16 cellular contexts compared by ENCODE assay signal in genomic region chr1:194151056-194151455, GRCh38.
DNase-seq lines count a peak whose midpoint lies in the region; ATAC-seq and TF ChIP-seq lines count a peak whose summit lies in the region.
"Had no signal": no experiment of that assay in that cellular context is flagged by ENCODE, and none has a peak within 500 bp of the region (broad histone marks: within the 10 kb centered on the region; RNA-seq: fewer than 3 reads in every experiment).

No MANE protein-coding gene starts in this region.

- H3K27me3 Mint-ChIP-seq in activated naive CD4-positive, alpha-beta T cell treated with anti-CD3 and anti-CD28 coated beads, Interleukin-2, amount 50 U/mL, for 24 hours: no peaks in the 10 kb centered on the region
- H3K27me3 Mint-ChIP-seq in activated CD8-positive, alpha-beta T cell treated with anti-CD3 and anti-CD28 coated beads, Interleukin-2, amount 10 ng/mL, durations not matched to agents 7 days and 5 days (ENCODE audit: low read depth): no peaks in the 10 kb centered on the region
- H3K27me3 Mint-ChIP-seq in nephron progenitor cell (ENCODE audit: low read depth, poor library complexity): no peaks in the 10 kb centered on the region

- CTCF ChIA-PET in activated CD8-positive, alpha-beta T cell treated with anti-CD3 and anti-CD28 coated beads, Interleukin-2, amount 10 ng/mL, durations not matched to agents 7 days and 5 days (lab: Charles Lee): no interaction called here

- H3K27ac Mint-ChIP-seq in activated naive CD4-positive, alpha-beta T cell treated with anti-CD3 and anti-CD28 coated beads, Interleukin-2, amount 50 U/mL, for 24 hours: peak overlapping the region; percentile 92
- H3K27ac Mint-ChIP-seq in activated naive CD4-positive, alpha-beta T cell treated with anti-CD3 and anti-CD28 coated beads, Interleukin-2, amount 50 U/mL, for 72 hours: peak overlapping the region in 1 of 2 donors; percentile 15
- H3K27ac Mint-ChIP-seq in activated CD8-positive, alpha-beta T cell treated with anti-CD3 and anti-CD28 coated beads, Interleukin-2, amount 10 ng/mL, durations not matched to agents 7 days and 5 days: peak overlapping the region; percentile 67
- no peak overlapping the region for H3K27ac Mint-ChIP-seq in stimulated activated effector memory CD8-positive, alpha-beta T cell treated with anti-CD3 and anti-CD28 coated beads, Interleukin-12 subunit alpha, Interleukin-12 subunit beta, amount 100 ng/mL, for 72 hours
- no peak overlapping the region for H3K27ac Mint-ChIP-seq in nephron progenitor cell

- POLR2A ChIA-PET in activated CD8-positive, alpha-beta T cell treated with anti-CD3 and anti-CD28 coated beads, Interleukin-2, amount 10 ng/mL, durations not matched to agents 7 days and 5 days (lab: Charles Lee): no interaction called here

- H3K4me3 ChIP-seq in adrenal gland: no peak overlapping the region
- no peak overlapping the region for H3K4me3 ChIP-seq in MG63
- H3K4me3 ChIP-seq: right atrium auricular region, SJCRH30, suprapubic skin had no signal

- H3K4me3 Mint-ChIP-seq in activated naive CD4-positive, alpha-beta T cell treated with anti-CD3 and anti-CD28 coated beads, Interleukin-2, amount 50 U/mL, for 24 hours: peak overlapping the region; percentile 80
- peak overlapping the region; percentile 60 for H3K4me3 Mint-ChIP-seq in activated CD8-positive, alpha-beta T cell treated with anti-CD3 and anti-CD28 coated beads, Interleukin-2, amount 10 ng/mL, durations not matched to agents 7 days and 5 days
- H3K4me3 Mint-ChIP-seq in stimulated activated effector memory CD8-positive, alpha-beta T cell treated with anti-CD3 and anti-CD28 coated beads, Interleukin-12 subunit alpha, Interleukin-12 subunit beta, amount 100 ng/mL, for 72 hours: peak overlapping the region; percentile 30
- no peak overlapping the region for H3K4me3 Mint-ChIP-seq in nephron progenitor cell

- no peak for TF ChIP-seq POLR2A in adrenal gland (IDR thresholded peaks at IDR 0.05)

- H3K36me3 ChIP-seq in adrenal gland (replicated peaks in 1 of 2) (no peaks in the 10 kb centered on the region), MG63 (no peaks in the 10 kb centered on the region)
- H3K36me3 ChIP-seq: right atrium auricular region, SJCRH30, suprapubic skin had no signal

- WGBS in adrenal gland, 4 donors: 73 to 89% (median 81%) methylated on average over 1 of the region's 1 CpG

- TF ChIP-seq CTCF in nephron progenitor cell (IDR thresholded peaks at IDR 0.05) (no peak), adrenal gland (IDR thresholded peaks at IDR 0.05) (no peak)

- no peaks in the 10 kb centered on the region for H3K9me3 Mint-ChIP-seq in activated naive CD4-positive, alpha-beta T cell treated with anti-CD3 and anti-CD28 coated beads, Interleukin-2, amount 50 U/mL, for 24 hours
- H3K9me3 Mint-ChIP-seq in activated naive CD4-positive, alpha-beta T cell treated with anti-CD3 and anti-CD28 coated beads, Interleukin-2, amount 50 U/mL, for 72 hours: no peaks in the 10 kb centered on the region
- no peaks in the 10 kb centered on the region for H3K9me3 Mint-ChIP-seq in activated CD8-positive, alpha-beta T cell treated with anti-CD3 and anti-CD28 coated beads, Interleukin-2, amount 10 ng/mL, durations not matched to agents 7 days and 5 days (ENCODE audit: insufficient read depth)
- no peaks in the 10 kb centered on the region for H3K9me3 Mint-ChIP-seq in stimulated activated effector memory CD8-positive, alpha-beta T cell treated with anti-CD3 and anti-CD28 coated beads, Interleukin-12 subunit alpha, Interleukin-12 subunit beta, amount 100 ng/mL, for 72 hours
- no peaks in the 10 kb centered on the region for H3K9me3 Mint-ChIP-seq in nephron progenitor cell

- intact Hi-C loops in adrenal gland (cut with DNase I): no loop called here

- no peaks in the 10 kb centered on the region for H3K36me3 Mint-ChIP-seq in activated naive CD4-positive, alpha-beta T cell treated with anti-CD3 and anti-CD28 coated beads, Interleukin-2, amount 50 U/mL, for 24 hours
- no peaks in the 10 kb centered on the region for H3K36me3 Mint-ChIP-seq in activated naive CD4-positive, alpha-beta T cell treated with anti-CD3 and anti-CD28 coated beads, Interleukin-2, amount 50 U/mL, for 72 hours
- no peaks in the 10 kb centered on the region for H3K36me3 Mint-ChIP-seq in activated CD8-positive, alpha-beta T cell treated with anti-CD3 and anti-CD28 coated beads, Interleukin-2, amount 10 ng/mL, durations not matched to agents 7 days and 5 days (ENCODE audit: low read depth)
- no peaks in the 10 kb centered on the region for H3K36me3 Mint-ChIP-seq in stimulated activated effector memory CD8-positive, alpha-beta T cell treated with anti-CD3 and anti-CD28 coated beads, Interleukin-12 subunit alpha, Interleukin-12 subunit beta, amount 100 ng/mL, for 72 hours
- H3K36me3 Mint-ChIP-seq in nephron progenitor cell (ENCODE audit: low read depth): no peaks in the 10 kb centered on the region

- no peaks in the 10 kb centered on the region for H3K4me1 ChIP-seq in adrenal gland (replicated peaks in 1 of 2)
- H3K4me1 ChIP-seq: foreskin keratinocyte, right atrium auricular region, SJCRH30, suprapubic skin had no signal

- DNase-seq in activated naive CD4-positive, alpha-beta T cell treated with anti-CD3 and anti-CD28 coated beads, Interleukin-2, amount 50 U/mL, for 72 hours (ENCODE audit: low spot score in 2 of 2): no peak
- no peak for DNase-seq in activated CD8-positive, alpha-beta T cell treated with anti-CD3 and anti-CD28 coated beads, Interleukin-2, amount 10 ng/mL, durations not matched to agents 7 days and 5 days
- DNase-seq in stimulated activated effector memory CD8-positive, alpha-beta T cell treated with anti-CD3 and anti-CD28 coated beads, Interleukin-12 subunit alpha, Interleukin-12 subunit beta, amount 100 ng/mL, for 72 hours (ENCODE audit: low spot score in 2 of 2): no peak
- DNase-seq in nephron progenitor cell (no peak), adrenal gland (no peak), MG63 (no peak)
- DNase-seq: amniotic stem cell, DMS153, foreskin keratinocyte, NCI-H187, NCI-H446 treated with DMSO at 0.1 percent for 48 hours, SJCRH30 had no signal

- H3K27me3 ChIP-seq in adrenal gland: no peaks in the 10 kb centered on the region
- H3K27me3 ChIP-seq in MG63: no peaks in the 10 kb centered on the region
- H3K27me3 ChIP-seq: foreskin keratinocyte, right atrium auricular region, SJCRH30, suprapubic skin had no signal

- no peaks in the 10 kb centered on the region for H3K9me3 ChIP-seq in adrenal gland (replicated peaks in 1 of 3)
- no peaks in the 10 kb centered on the region for H3K9me3 ChIP-seq in MG63
- H3K9me3 ChIP-seq: right atrium auricular region, SJCRH30, suprapubic skin had no signal

- no peak for ATAC-seq in activated naive CD4-positive, alpha-beta T cell treated with anti-CD3 and anti-CD28 coated beads, Interleukin-2, amount 50 U/mL, for 72 hours
- ATAC-seq in HG03342 (IDR thresholded peaks at IDR 0.05; ENCODE audit: unreplicated experiment): peak; percentile 49
- ATAC-seq in activated CD8-positive, alpha-beta T cell treated with anti-CD3 and anti-CD28 coated beads, Interleukin-2, amount 10 ng/mL, durations not matched to agents 7 days and 5 days: no peak
- no peak for ATAC-seq in stimulated activated effector memory CD8-positive, alpha-beta T cell treated with anti-CD3 and anti-CD28 coated beads, Interleukin-12 subunit alpha, Interleukin-12 subunit beta, amount 100 ng/mL, for 72 hours
- ATAC-seq: foreskin keratinocyte had no signal

- H3K27ac ChIP-seq in adrenal gland: no peak overlapping the region
- H3K27ac ChIP-seq: foreskin keratinocyte, right atrium auricular region, SJCRH30, suprapubic skin had no signal

- H3K4me1 Mint-ChIP-seq in activated naive CD4-positive, alpha-beta T cell treated with anti-CD3 and anti-CD28 coated beads, Interleukin-2, amount 50 U/mL, for 24 hours: peaks cover 20% of the 10 kb centered on the region
- H3K4me1 Mint-ChIP-seq in activated CD8-positive, alpha-beta T cell treated with anti-CD3 and anti-CD28 coated beads, Interleukin-2, amount 10 ng/mL, durations not matched to agents 7 days and 5 days (ENCODE audit: low read depth): no peaks in the 10 kb centered on the region
- H3K4me1 Mint-ChIP-seq in stimulated activated effector memory CD8-positive, alpha-beta T cell treated with anti-CD3 and anti-CD28 coated beads, Interleukin-12 subunit alpha, Interleukin-12 subunit beta, amount 100 ng/mL, for 72 hours: no peaks in the 10 kb centered on the region
- no peaks in the 10 kb centered on the region for H3K4me1 Mint-ChIP-seq in nephron progenitor cell

Comparison
In these comparisons a context has a peak if more than half of its experiments do, and no peak if none do; other contexts are left out.
1. H3K27ac Mint-ChIP-seq: peak in activated naive CD4-positive, alpha-beta T cell treated with anti-CD3 and anti-CD28 coated beads, Interleukin-2, amount 50 U/mL, for 24 hours (single experiment) and activated CD8-positive, alpha-beta T cell treated with anti-CD3 and anti-CD28 coated beads, Interleukin-2, amount 10 ng/mL, durations not matched to agents 7 days and 5 days (single experiment); none in stimulated activated effector memory CD8-positive, alpha-beta T cell treated with anti-CD3 and anti-CD28 coated beads, Interleukin-12 subunit alpha, Interleukin-12 subunit beta, amount 100 ng/mL, for 72 hours (single experiment) and nephron progenitor cell (single experiment).